8 cellular contexts compared by ENCODE assay signal in the genomic region with DNA sequence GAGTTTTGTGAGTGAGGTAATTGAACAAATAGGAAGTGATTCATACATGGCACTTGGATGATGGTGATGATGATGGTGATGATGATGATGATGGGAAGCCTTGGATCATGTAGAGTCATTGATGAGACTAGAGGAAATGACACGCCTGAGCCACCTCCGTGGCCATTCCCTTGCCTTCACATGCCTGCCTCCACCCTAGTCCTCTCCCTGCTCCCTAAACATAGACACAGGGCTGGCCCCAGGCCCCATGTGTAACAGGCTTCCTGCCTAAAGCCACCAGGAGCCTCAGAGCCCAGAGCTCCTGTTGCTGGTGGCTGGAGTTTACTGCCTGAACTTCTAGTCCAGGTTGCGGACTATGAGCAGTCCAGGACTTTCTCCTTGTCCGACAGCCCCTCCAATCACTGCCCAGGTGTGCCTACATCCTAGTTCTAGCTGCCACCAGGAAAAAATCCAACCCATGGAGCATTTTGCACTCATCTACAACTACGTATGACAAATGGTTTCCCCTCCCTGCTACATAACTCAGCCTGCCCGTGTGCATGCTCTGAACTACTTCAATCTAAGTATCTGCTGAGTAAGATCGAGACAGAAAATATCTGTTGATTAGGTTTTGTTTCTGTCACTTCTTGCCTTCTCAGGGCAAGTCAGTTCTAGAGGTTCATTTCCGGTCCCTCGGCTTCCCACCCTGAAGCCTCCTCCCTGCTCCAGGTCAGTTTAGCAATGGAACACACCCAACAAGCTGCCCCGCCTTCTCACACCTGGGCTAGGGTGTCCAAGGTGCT. TPM values are rescaled to one million over a fixed set of nuclear protein-coding genes. Genes with fewer than 3 reads are reported as not detected.
A peak's percentile ranks its signal among the peaks of the same experiment; 100 is the strongest.
DNase-seq lines count a peak whose midpoint lies in the region; ATAC-seq, FAIRE-seq and TF ChIP-seq lines count a peak whose summit lies in the region.

No MANE protein-coding gene starts in this region.

- no peak for FAIRE-seq in astrocyte (lab: Jason Lieb, UNC)
- no peak for FAIRE-seq in HTR-8/SVneo (lab: Jason Lieb, UNC)

- H3K27ac ChIP-seq in astrocyte (ENCODE audit: low read depth, low read length) (no peak overlapping the region), left ventricle myocardium inferior (replicated peaks) (no peak overlapping the region)

- H3K79me2 ChIP-seq in astrocyte (ENCODE audit: insufficient read depth, low read length), result no peaks in the 10 kb centered on the region

- H3K4me3 ChIP-seq in astrocyte (ENCODE audit: insufficient read depth, low read depth, low read length) (no peak overlapping the region), left ventricle myocardium inferior (no peak overlapping the region)

- H3K27ac Mint-ChIP-seq in astrocyte (ENCODE audit: unreplicated experiment), result no peak overlapping the region

- no peak overlapping the region for H3K9ac ChIP-seq in astrocyte (ENCODE audit: low read length)

- TF ChIP-seq CTCF in astrocyte (IDR thresholded peaks at IDR 0.05; ENCODE audit: insufficient read depth, low read depth, low read length), result no peak
- TF ChIP-seq CTCF in left ventricle myocardium inferior (IDR thresholded peaks at IDR 0.05; ENCODE audit: borderline replicate concordance), result no peak

- H3K4me1 ChIP-seq in astrocyte (ENCODE audit: insufficient read depth, low read length), result no peaks in the 10 kb centered on the region
- H3K4me1 ChIP-seq in left ventricle myocardium inferior, result no peaks in the 10 kb centered on the region

- H3K36me3 Mint-ChIP-seq in astrocyte (ENCODE audit: low read depth, unreplicated experiment), result peaks cover 1% of the 10 kb centered on the region

- no peak overlapping the region for H3K4me2 ChIP-seq in astrocyte (ENCODE audit: low read length)

- H3K9me3 ChIP-seq in astrocyte (ENCODE audit: insufficient read depth, low read depth, low read length) (no peaks in the 10 kb centered on the region), left ventricle myocardium inferior (replicated peaks) (peaks cover 9% of the 10 kb centered on the region)

- H2AFZ ChIP-seq in astrocyte (ENCODE audit: low read depth, low read length), result no peak overlapping the region

- H3K27me3 ChIP-seq in astrocyte (ENCODE audit: insufficient read depth, low read length), result peaks cover 4% of the 10 kb centered on the region
- H3K27me3 ChIP-seq in left ventricle myocardium inferior (ENCODE audit: low read depth), result no peaks in the 10 kb centered on the region

- H3K9me3 Mint-ChIP-seq in astrocyte (ENCODE audit: unreplicated experiment), result peaks cover 5% of the 10 kb centered on the region

- H3K36me3 ChIP-seq in astrocyte (ENCODE audit: insufficient read depth, low read length) (no peaks in the 10 kb centered on the region), left ventricle myocardium inferior (no peaks in the 10 kb centered on the region)

- H3K27me3 Mint-ChIP-seq in astrocyte (ENCODE audit: low read depth, unreplicated experiment), result peaks cover 43% of the 10 kb centered on the region

- intact Hi-C loops in left ventricle myocardium inferior (cut with micrococcal nuclease), result no loop called here

- no peak overlapping the region for H3K4me3 Mint-ChIP-seq in astrocyte (ENCODE audit: unreplicated experiment)

- H4K20me1 ChIP-seq in astrocyte (ENCODE audit: insufficient read depth, low read length), result no peaks in the 10 kb centered on the region

- ATAC-seq in GM19438 (IDR thresholded peaks at IDR 0.05; ENCODE audit: low read depth, unreplicated experiment), result peak; percentile 60
- peak; percentile 63 for ATAC-seq in HG03342 (IDR thresholded peaks at IDR 0.05; ENCODE audit: unreplicated experiment)

- DNase-seq in Daoy (ENCODE audit: low read depth) (peak; percentile 21), astrocyte (ENCODE audit: low read depth) (peak; percentile 8), HTR-8/SVneo (ENCODE audit: insufficient read length, low spot score) (no peak), left ventricle myocardium inferior (no peak), anterior cingulate cortex (lab: John Stamatoyannopoulos, UW) (no peak), NOMO-1 (lab: John Stamatoyannopoulos, UW; ENCODE audit: unreplicated experiment in 2 of 2) (no peak)

- H3K4me1 Mint-ChIP-seq in astrocyte (ENCODE audit: low read depth, unreplicated experiment), result no peaks in the 10 kb centered on the region

RNA-seq across cellular contexts. Expression of a gene that starts 35.5 kb away (rescaled TPM):
- total RNA-seq in Daoy (2014; rRNA removed; shearing (Covaris generic)), result 2.2 and 6.5 TPM in 2 replicates
- total RNA-seq in astrocyte (4.9 and 5.4 TPM in 2 replicates), left ventricle myocardium inferior (8.2 TPM)

Comparison
In these comparisons a context has a peak if more than half of its experiments do, and no peak if none do; other contexts are left out.
1. DNase-seq: peak in Daoy (single experiment) and astrocyte (single experiment); none in HTR-8/SVneo (single experiment), left ventricle myocardium inferior (single experiment), anterior cingulate cortex (0 of 58) and NOMO-1 (0 of 2).